ENCODE assay signal across 14 cellular contexts in the genomic region with DNA sequence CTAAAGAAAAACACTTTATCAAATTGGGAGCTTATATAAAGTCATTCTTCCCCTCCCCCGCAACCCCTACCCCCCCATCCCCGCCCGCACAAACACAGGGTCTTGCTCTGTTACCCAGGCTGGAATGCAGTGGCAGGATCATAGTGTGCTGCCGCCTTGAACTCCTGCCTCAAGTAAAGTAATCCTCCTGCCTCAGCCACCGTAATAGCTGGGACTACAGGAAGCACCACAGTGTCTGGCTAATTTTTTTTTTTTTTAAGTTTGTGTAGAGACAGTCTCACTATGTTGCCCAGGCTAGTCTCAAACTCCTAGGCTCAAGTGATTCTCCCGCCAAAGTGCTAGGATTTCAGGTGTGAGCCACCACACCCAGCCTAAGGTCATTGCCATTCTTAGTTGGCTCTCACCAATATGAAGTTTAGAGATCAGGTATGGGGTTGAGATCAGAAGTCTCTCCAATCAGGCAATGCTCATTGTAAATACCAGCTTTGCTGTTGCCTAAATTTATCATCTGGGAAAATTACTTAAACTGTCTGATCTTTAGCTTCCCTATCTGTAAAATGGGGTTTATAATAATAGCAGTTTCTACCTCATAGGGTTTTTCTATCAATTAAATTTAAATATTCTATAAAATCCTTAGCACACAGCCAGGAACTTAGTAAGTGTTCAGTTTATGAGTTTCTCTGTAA.
DNase-seq lines count a peak whose midpoint lies in the region.
"Had no signal": no experiment of that assay in that cellular context is flagged by ENCODE, and none has a peak within 500 bp of the region (broad histone marks: within the 10 kb centered on the region; RNA-seq: fewer than 3 reads in every experiment).

No MANE protein-coding gene starts in this region.

- H2BK5ac ChIP-seq in trophoblast cell (ENCODE audit: low read depth, low read length, poor library complexity) = peak overlapping the region; percentile 4

- H3K9me3 Mint-ChIP-seq in T-helper 2 cell treated with Interferon-gamma antibody and Interleukin-4, amounts not matched to agents 5 μg/mL and 100 μg/mL, for 36 hours = no peaks in the 10 kb centered on the region
- H3K9me3 Mint-ChIP-seq: nephron had no signal

- H3K9me3 ChIP-seq in KOPT-K1 (ENCODE audit: insufficient read depth, low read length, poor library complexity, severe bottlenecking) (no peaks in the 10 kb centered on the region), trophoblast cell (ENCODE audit: insufficient read depth, low read depth, low read length) (no peaks in the 10 kb centered on the region)
- H3K9me3 ChIP-seq in effector memory CD4-positive, alpha-beta T cell (ENCODE audit: control insufficient read depth, low read length) = no peaks in the 10 kb centered on the region

- H2AK5ac ChIP-seq in trophoblast cell (ENCODE audit: low read length) = no peak overlapping the region

- no peak overlapping the region for H3K18ac ChIP-seq in trophoblast cell (ENCODE audit: low read length)

- H4K12ac ChIP-seq in trophoblast cell (ENCODE audit: low read depth, low read length) = no peak overlapping the region

- no peak overlapping the region for H2AFZ ChIP-seq in trophoblast cell (ENCODE audit: insufficient read depth, low read length, poor library complexity)

- H3K27me3 Mint-ChIP-seq in T-helper 2 cell treated with Interferon-gamma antibody and Interleukin-4, amounts not matched to agents 5 μg/mL and 100 μg/mL, for 36 hours (ENCODE audit: low read depth) = no peaks in the 10 kb centered on the region

- peak overlapping the region; percentile 59 for H3K4me3 Mint-ChIP-seq in T-helper 2 cell treated with Interferon-gamma antibody and Interleukin-4, amounts not matched to agents 5 μg/mL and 100 μg/mL, for 36 hours
- H3K4me3 Mint-ChIP-seq: nephron had no signal

- H3K36me3 ChIP-seq in KOPT-K1 (ENCODE audit: insufficient read depth, low read length) (peaks cover 19% of the 10 kb centered on the region), trophoblast cell (ENCODE audit: control insufficient read depth in 1 of 2, insufficient read depth in 2 of 2, low read length in 2 of 2) (peaks cover 2 to 7% of the 10 kb centered on the region in 2 experiments)
- peaks cover 3% of the 10 kb centered on the region for H3K36me3 ChIP-seq in effector memory CD4-positive, alpha-beta T cell (ENCODE audit: control insufficient read depth, insufficient read depth, low read length)

- H3K27ac ChIP-seq in KOPT-K1 (ENCODE audit: low read depth, low read length, poor library complexity, severe bottlenecking) (peak overlapping the region; percentile 94), trophoblast cell (ENCODE audit: low read depth, low read length) (peak overlapping the region; percentile 67)
- H3K27ac ChIP-seq in effector memory CD4-positive, alpha-beta T cell (ENCODE audit: insufficient read depth, low read length, poor library complexity, severe bottlenecking) = peak overlapping the region; percentile 50

- no peak overlapping the region for H4K91ac ChIP-seq in trophoblast cell (ENCODE audit: low read depth, low read length)

- no peak for DNase-seq in T-helper 2 cell treated with Interferon-gamma antibody and Interleukin-4, amounts not matched to agents 5 μg/mL and 100 μg/mL, for 36 hours (ENCODE audit: low spot score)
- no peak for DNase-seq in T-helper 2 cell
- no peak for DNase-seq in effector memory CD4-positive, alpha-beta T cell
- no peak for DNase-seq in trophoblast cell
- DNase-seq in RPMI8226 = no peak
- no peak for DNase-seq in NCI-H345 (lab: John Stamatoyannopoulos, UW)
- DNase-seq in hippocampal formation (lab: John Stamatoyannopoulos, UW) = no peak
- DNase-seq: activated CD4-positive, CD25-positive, alpha-beta regulatory T cell treated with anti-CD3 and anti-CD28 coated beads, Interleukin-2, amount 50 U/mL, for 72 hours; anterior cingulate cortex; NCI-H1048; NCI-H510A treated with DMSO at 0.1 percent for 48 hours; stimulated activated naive CD4-positive, alpha-beta T cell treated with Interleukin-2 at 50 U/mL for 16 hours had no signal

- H2BK12ac ChIP-seq in trophoblast cell (ENCODE audit: low read length) = no peak overlapping the region

- H3K27me3 ChIP-seq in effector memory CD4-positive, alpha-beta T cell (replicated peaks; ENCODE audit: control insufficient read depth, insufficient read depth, low read length, poor library complexity, severe bottlenecking) = no peaks in the 10 kb centered on the region
- H3K27me3 ChIP-seq in trophoblast cell (ENCODE audit: insufficient read depth, low read length) = no peaks in the 10 kb centered on the region

- H3K4me1 Mint-ChIP-seq in T-helper 2 cell treated with Interferon-gamma antibody and Interleukin-4, amounts not matched to agents 5 μg/mL and 100 μg/mL, for 36 hours (ENCODE audit: low read depth) = peaks cover 86% of the 10 kb centered on the region

- peaks cover 34% of the 10 kb centered on the region for H3K4me1 ChIP-seq in effector memory CD4-positive, alpha-beta T cell (ENCODE audit: control insufficient read depth, insufficient read depth, low read length, poor library complexity, severe bottlenecking)
- H3K4me1 ChIP-seq in trophoblast cell (ENCODE audit: control insufficient read depth in 1 of 2, insufficient read depth in 2 of 2, low read length in 2 of 2) = peaks cover 0 to 10% of the 10 kb centered on the region in 2 experiments

- no peak overlapping the region for H3K4me3 ChIP-seq in effector memory CD4-positive, alpha-beta T cell (ENCODE audit: insufficient read depth, low read depth, low read length, poor library complexity, severe bottlenecking)
- H3K4me3 ChIP-seq in trophoblast cell (ENCODE audit: low read depth, low read length) = no peak overlapping the region

- H2BK120ac ChIP-seq in trophoblast cell (ENCODE audit: insufficient read depth, low read length, poor library complexity) = no peak overlapping the region

- peak overlapping the region; percentile 82 for H3K27ac Mint-ChIP-seq in T-helper 2 cell treated with Interferon-gamma antibody and Interleukin-4, amounts not matched to agents 5 μg/mL and 100 μg/mL, for 36 hours

- no CpG with 5 or more reads among the region's 6 CpGs for WGBS in trophoblast cell (ENCODE audit: extremely low coverage, insufficient coverage, insufficient read length)

- no peak overlapping the region for H3K4me2 ChIP-seq in trophoblast cell (ENCODE audit: low read length)

- H3K9ac ChIP-seq in trophoblast cell (ENCODE audit: low read length) = no peak overlapping the region

- H3K36me3 Mint-ChIP-seq in T-helper 2 cell treated with Interferon-gamma antibody and Interleukin-4, amounts not matched to agents 5 μg/mL and 100 μg/mL, for 36 hours (ENCODE audit: low read depth) = peaks cover 50% of the 10 kb centered on the region

- no peak overlapping the region for H4K8ac ChIP-seq in trophoblast cell (ENCODE audit: low read depth, low read length)

- H3K79me2 ChIP-seq in trophoblast cell (ENCODE audit: control insufficient read depth, insufficient read depth, low read length, poor library complexity) = no peaks in the 10 kb centered on the region

- no peak overlapping the region for H3K23ac ChIP-seq in trophoblast cell (ENCODE audit: low read length)

- H3K4ac ChIP-seq in trophoblast cell (ENCODE audit: low read depth, low read length) = no peak overlapping the region

- H3K79me1 ChIP-seq in trophoblast cell (ENCODE audit: low read length) = peaks cover 4% of the 10 kb centered on the region

- H3K14ac ChIP-seq in trophoblast cell (ENCODE audit: low read length) = no peak overlapping the region
